ENCODE assay signal across 23 cellular contexts in the genomic region with DNA sequence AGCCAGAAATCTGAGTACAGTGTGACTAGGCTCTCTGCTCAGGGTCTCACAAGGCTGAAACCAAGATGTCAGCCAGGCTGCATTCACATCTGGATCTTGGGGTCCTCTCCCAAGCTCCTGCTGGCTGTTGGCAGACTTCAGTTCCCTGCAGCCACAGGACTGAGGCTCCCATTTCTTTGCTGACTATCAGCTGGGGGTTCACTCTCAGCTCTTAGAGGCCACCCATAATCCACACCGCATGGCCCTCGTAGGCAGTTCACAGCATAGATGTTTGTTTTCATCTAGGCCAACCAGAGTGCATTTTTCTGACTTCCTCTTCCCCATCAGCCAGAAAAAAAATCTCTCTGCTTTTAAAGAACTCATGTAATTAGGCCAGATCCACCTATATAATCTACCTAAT.
"Had no signal": no experiment of that assay in that cellular context is flagged by ENCODE, and none has a peak within 500 bp of the region (broad histone marks: within the 10 kb centered on the region; RNA-seq: fewer than 3 reads in every experiment).

No MANE protein-coding gene starts in this region.

- H3K36me3 ChIP-seq: MG63, SJSA1 had no signal

- H3K9me3 ChIP-seq: MG63, SJSA1 had no signal

- H3K27ac Mint-ChIP-seq: T-cell had no signal

- H3K4me3 Mint-ChIP-seq: T-cell had no signal

- H3K9me3 Mint-ChIP-seq: T-cell had no signal

- H3K4me1 Mint-ChIP-seq: T-cell had no signal

- ATAC-seq: T-cell had no signal

- FAIRE-seq: RCC 7860 had no signal

- H3K36me3 Mint-ChIP-seq: T-cell had no signal

- H3K4me1 ChIP-seq: SJSA1 had no signal

- DNase-seq: IMR-90, MG63, NCI-H1092 treated with DMSO at 0.1 percent for 48 hours, NCI-H1436, NCI-H187, NCI-H2029, NCI-H2081 treated with DMSO at 0.1 percent for 48 hours, NCI-H2171, NCI-H226, NCI-H446, NCI-H510A, NCI-H524 treated with DMSO at 0.1 percent for 48 hours, NCI-H69, NCI-H774, Right ventricle myocardium superior, RPMI8226, SIG-M5, SW 1271, T-cell had no signal

- H3K4me3 ChIP-seq: MG63, SJSA1, SK-N-MC had no signal

- H3K27ac ChIP-seq: HL-60, SJSA1, SK-N-MC had no signal

- H3K27me3 ChIP-seq: MG63, SJSA1 had no signal
